Comparison of ENCODE assay signal across 8 cellular contexts in the genomic region with DNA sequence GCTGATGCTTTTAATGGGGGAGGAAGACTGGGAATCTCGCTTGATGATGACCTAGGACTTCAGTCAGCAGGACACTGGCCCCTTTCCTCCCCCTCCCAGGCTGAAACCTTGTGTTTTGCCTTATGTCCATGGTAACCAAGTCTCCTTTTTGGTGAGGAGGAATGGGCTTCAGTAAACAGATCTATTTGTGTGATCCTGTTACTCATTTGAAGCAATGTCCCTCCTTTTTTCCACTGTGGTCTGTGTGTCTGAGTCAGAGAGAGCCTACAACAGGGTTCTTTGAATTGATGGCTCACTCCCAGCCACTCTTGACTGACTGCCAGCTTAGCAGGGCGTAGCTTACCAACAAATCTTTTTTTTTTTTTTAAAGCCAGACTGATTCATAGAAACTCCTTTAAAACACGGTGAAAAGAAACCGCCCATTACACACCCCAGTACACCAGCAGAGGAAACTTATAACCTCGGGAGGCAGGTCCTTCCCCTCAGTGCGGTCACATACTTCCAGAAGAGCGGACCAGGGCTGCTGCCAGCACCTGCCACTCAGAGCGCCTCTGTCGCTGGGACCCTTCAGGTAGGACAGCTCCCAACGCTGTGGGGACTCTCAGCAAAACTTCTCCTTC. TPM values are rescaled to one million over a fixed set of nuclear protein-coding genes. Genes with fewer than 3 reads are reported as not detected.
A peak's percentile ranks its signal among the peaks of the same experiment; 100 is the strongest.
DNase-seq lines count a peak whose midpoint lies in the region; ATAC-seq and TF ChIP-seq lines count a peak whose summit lies in the region.

Gene EMP1 (plus strand): TSS at position 425 of the 620 bp plus-strand sequence. CDS start 14,785 bp downstream, outside the sequence.

- H3K9me3 ChIP-seq in CD4-positive, alpha-beta memory T cell (ENCODE audit: control insufficient read depth in 1 of 2, low read length in 2 of 2): no peaks in the 10 kb centered on the region

- no peaks in the 10 kb centered on the region for H3K27me3 ChIP-seq in CD4-positive, alpha-beta memory T cell (ENCODE audit: insufficient read depth, low read length)

- H3K4me3 Mint-ChIP-seq in CD4-positive, alpha-beta memory T cell: peak within 1 kb of the TSS; percentile 80 to 93 (median 88)
- H3K4me3 Mint-ChIP-seq in brain: peak within 1 kb of the TSS; percentile 14 to 87 (median 66)

- no peak for TF ChIP-seq CTCF in brain (conservative IDR thresholded peaks at IDR 0.05)

- no peaks in the 10 kb centered on the region for H3K36me3 Mint-ChIP-seq in CD4-positive, alpha-beta memory T cell
- no peaks in the 10 kb centered on the region for H3K36me3 Mint-ChIP-seq in brain

- DNase-seq in CD4-positive, alpha-beta memory T cell: peak; percentile 60 to 95 (median 76)
- DNase-seq in HS-5 (ENCODE audit: low read depth) (peak; percentile 100), UCSD-AML1 (lab: John Stamatoyannopoulos, UW; ENCODE audit: unreplicated experiment) (peak; percentile 59), iris pigment epithelial cell (ENCODE audit: low read depth) (peak; percentile 100), SKM-1 (lab: John Stamatoyannopoulos, UW; ENCODE audit: unreplicated experiment) (no peak)
- DNase-seq in stimulated activated CD4-positive, alpha-beta T cell treated with anti-CD3 and anti-CD28 coated beads, Interleukin-12 subunit alpha, Interleukin-12 subunit beta, amount 100 ng/mL, for 4 hours: peak; percentile 56

- H3K4me1 Mint-ChIP-seq in CD4-positive, alpha-beta memory T cell: peaks cover 19 to 32% (median 25%) of the 10 kb centered on the region in 4 donors
- peaks cover 63% of the 10 kb centered on the region for H3K4me1 Mint-ChIP-seq in brain

- intact Hi-C loops in CD4-positive, alpha-beta memory T cell (cut with micrococcal nuclease): loop anchor here (1.0 kb wide), 3 partner anchors 17 to 95 kb away; no protein-coding TSS in a partner anchor

- peaks cover 0 to 3% of the 10 kb centered on the region in 2 donors for H3K27me3 Mint-ChIP-seq in CD4-positive, alpha-beta memory T cell
- peaks cover 7% of the 10 kb centered on the region for H3K27me3 Mint-ChIP-seq in brain

- H3K27ac ChIP-seq in CD4-positive, alpha-beta memory T cell (ENCODE audit: low read depth, low read length): peak within 1 kb of the TSS; percentile 35

- H3K4me1 ChIP-seq in CD4-positive, alpha-beta memory T cell (ENCODE audit: insufficient read depth, low read length): peaks cover 19% of the 10 kb centered on the region

- H3K27ac Mint-ChIP-seq in CD4-positive, alpha-beta memory T cell: peak within 1 kb of the TSS; percentile 74 to 96 (median 84)
- H3K27ac Mint-ChIP-seq in brain: peak within 1 kb of the TSS; percentile 72 to 93 (median 82)

- no peaks in the 10 kb centered on the region for H3K9me3 Mint-ChIP-seq in CD4-positive, alpha-beta memory T cell
- H3K9me3 Mint-ChIP-seq in brain: peaks cover 0 to 1% (median 0%) of the 10 kb centered on the region in 5 experiments

- POLR2A ChIA-PET in CD4-positive, alpha-beta memory T cell (lab: Charles Lee; ENCODE audit: partially characterized antibody): interaction anchor here (1.7 kb wide), 1 partner anchor 94 kb away, joined by 11 read pairs; no protein-coding TSS in a partner anchor

- peak within 1 kb of the TSS in 1 of 2 donors; percentile 54 for H3K4me3 ChIP-seq in CD4-positive, alpha-beta memory T cell (ENCODE audit: low read length in 2 of 2)

- ATAC-seq in GM21360 (IDR thresholded peaks at IDR 0.05; ENCODE audit: unreplicated experiment): peak; percentile 89

- no peaks in the 10 kb centered on the region for H3K36me3 ChIP-seq in CD4-positive, alpha-beta memory T cell (ENCODE audit: insufficient read depth, low read length)

- CTCF ChIA-PET in CD4-positive, alpha-beta memory T cell (lab: Charles Lee; ENCODE audit: partially characterized antibody): interaction anchor here (0.9 to 3.4 kb wide), 7 partner anchors 11 to 280 kb away, joined by 3 to 29 read pairs (median 3); no protein-coding TSS in a partner anchor

RNA-seq across cellular contexts. Expression of gene EMP1, which starts in this region (rescaled TPM):
- 1 to 10 TPM; 4.5 to 5.8 TPM for total RNA-seq in CD4-positive, alpha-beta memory T cell
- 1 to 10 TPM in 1 of 2 donors, under 1 TPM in 1; 0.50 to 1.8 TPM for polyA plus RNA-seq in CD4-positive, alpha-beta memory T cell
- polyA plus RNA-seq in brain (ENCODE audit: insufficient read depth, low read depth, low replicate concordance): 11.7 TPM
